Comparison of ENCODE assay signal across 9 cellular contexts in the genomic region with DNA sequence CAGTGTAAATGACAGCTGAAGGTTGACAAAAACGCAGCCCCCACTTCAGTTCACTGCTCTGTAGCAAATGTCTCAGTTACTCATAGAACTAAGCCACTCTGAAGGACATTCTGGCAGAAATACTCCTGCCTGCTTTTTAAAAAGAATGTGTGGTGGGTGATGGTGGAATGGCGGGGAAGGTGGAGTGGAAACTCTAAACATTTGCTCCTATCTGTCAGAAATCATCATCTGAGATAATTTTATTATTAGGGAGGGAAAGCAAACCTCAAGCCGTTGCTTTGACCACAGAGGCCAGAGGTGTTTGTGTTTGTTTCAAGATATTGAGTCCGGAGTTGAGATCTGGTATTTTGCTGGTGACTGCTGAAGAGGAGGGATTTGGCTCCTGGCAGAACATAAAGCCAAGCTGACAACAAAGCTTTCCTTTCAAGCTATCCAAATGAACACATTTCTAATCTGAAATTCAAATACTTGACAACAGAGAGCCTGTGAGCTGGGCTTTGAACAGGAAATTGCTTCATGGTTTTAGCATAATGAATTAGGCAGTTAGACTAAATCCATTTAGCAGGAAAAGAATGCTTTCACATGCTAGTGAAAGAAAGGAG.
DNase-seq lines count a peak whose midpoint lies in the region; ATAC-seq and TF ChIP-seq lines count a peak whose summit lies in the region.
"Had no signal": no experiment of that assay in that cellular context is flagged by ENCODE, and none has a peak within 500 bp of the region (broad histone marks: within the 10 kb centered on the region; RNA-seq: fewer than 3 reads in every experiment).

No MANE protein-coding gene starts in this region.

- DNase-seq in NCI-H748 (lab: John Stamatoyannopoulos, UW; ENCODE audit: unreplicated experiment): peak; percentile 59
- no peak for DNase-seq in NCI-H748 treated with DMSO at 0.1 percent for 48 hours (lab: John Stamatoyannopoulos, UW)
- DNase-seq in astrocyte of the spinal cord (ENCODE audit: low read depth, low spot score): peak; percentile 63
- peak; percentile 20 for DNase-seq in iPS-NIHi7 (ENCODE audit: extremely low spot score)
- no peak for DNase-seq in suprapubic skin (ENCODE audit: low spot score in 2 of 2)
- DNase-seq in Caco-2: no peak
- DNase-seq in Peyer's patch: no peak
- DNase-seq: activated naive CD8-positive, alpha-beta T cell treated with anti-CD3 and anti-CD28 coated beads, Interleukin-2, amount 10 ng/mL, durations not matched to agents 7 days and 5 days had no signal

- H3K36me3 ChIP-seq in suprapubic skin: no peaks in the 10 kb centered on the region
- no peaks in the 10 kb centered on the region for H3K36me3 ChIP-seq in Caco-2 (ENCODE audit: control insufficient read depth, insufficient read depth, low read length)
- H3K36me3 ChIP-seq in Peyer's patch: no peaks in the 10 kb centered on the region

- BruUV-seq in Caco-2 (replicated peaks; lab: Mats Ljungman, UMichigan): no TSS peak

- CTCF ChIA-PET in Caco-2 (lab: Charles Lee): interaction anchor here (0.7 to 0.8 kb wide), 2 partner anchors 324 to 1855 kb away, joined by 3 read pairs; no protein-coding TSS in a partner anchor

- H3K4me1 ChIP-seq in suprapubic skin (peaks cover 20% of the 10 kb centered on the region), Caco-2 (no peaks in the 10 kb centered on the region; the same call in 1 of the 2 replicates), Peyer's patch (no peaks in the 10 kb centered on the region)

- H3K4me3 ChIP-seq in astrocyte of the spinal cord (ENCODE audit: low read depth, low read length) (no peak overlapping the region), suprapubic skin (no peak overlapping the region), Caco-2 (ENCODE audit: low read depth, low read length) (no peak overlapping the region), Peyer's patch (no peak overlapping the region)

- 53% methylated on average over 4 of the region's 4 CpGs for WGBS in suprapubic skin

- H3K9me3 ChIP-seq in suprapubic skin (no peaks in the 10 kb centered on the region), Caco-2 (no peaks in the 10 kb centered on the region), Peyer's patch (no peaks in the 10 kb centered on the region)

- no peaks in the 10 kb centered on the region for H3K9me3 Mint-ChIP-seq in Caco-2 (ENCODE audit: unreplicated experiment)
- H3K9me3 Mint-ChIP-seq: activated naive CD8-positive, alpha-beta T cell treated with anti-CD3 and anti-CD28 coated beads, Interleukin-2, amount 10 ng/mL, durations not matched to agents 7 days and 5 days had no signal

- TF ChIP-seq POLR2A in suprapubic skin (IDR thresholded peaks at IDR 0.05): no peak
- no peak for TF ChIP-seq POLR2A in Peyer's patch (IDR thresholded peaks at IDR 0.05)

- H3K4me1 Mint-ChIP-seq in Caco-2 (ENCODE audit: low read depth, unreplicated experiment): peaks cover 9% of the 10 kb centered on the region
- H3K4me1 Mint-ChIP-seq: activated naive CD8-positive, alpha-beta T cell treated with anti-CD3 and anti-CD28 coated beads, Interleukin-2, amount 10 ng/mL, durations not matched to agents 7 days and 5 days had no signal

- POLR2A ChIA-PET in Caco-2 (lab: Charles Lee): no interaction called here

- H3K4me3 Mint-ChIP-seq in Caco-2 (ENCODE audit: unreplicated experiment): no peak overlapping the region
- H3K4me3 Mint-ChIP-seq: activated naive CD8-positive, alpha-beta T cell treated with anti-CD3 and anti-CD28 coated beads, Interleukin-2, amount 10 ng/mL, durations not matched to agents 7 days and 5 days had no signal

- no peak overlapping the region for H3K27ac Mint-ChIP-seq in Caco-2 (ENCODE audit: unreplicated experiment)
- H3K27ac Mint-ChIP-seq: activated naive CD8-positive, alpha-beta T cell treated with anti-CD3 and anti-CD28 coated beads, Interleukin-2, amount 10 ng/mL, durations not matched to agents 7 days and 5 days had no signal

- no peaks in the 10 kb centered on the region for H3K27me3 Mint-ChIP-seq in Caco-2 (ENCODE audit: insufficient read depth, unreplicated experiment)
- H3K27me3 Mint-ChIP-seq: activated naive CD8-positive, alpha-beta T cell treated with anti-CD3 and anti-CD28 coated beads, Interleukin-2, amount 10 ng/mL, durations not matched to agents 7 days and 5 days had no signal

- in situ Hi-C loops in astrocyte of the spinal cord (cut with HindIII; ENCODE audit: low sequenced_read_pairs): no loop called here

- H3K27me3 ChIP-seq in suprapubic skin (no peaks in the 10 kb centered on the region), Caco-2 (replicated peaks; ENCODE audit: control insufficient read depth, insufficient read depth, low read length) (no peaks in the 10 kb centered on the region), Peyer's patch (no peaks in the 10 kb centered on the region)

- no peak for ATAC-seq in HG03520 (IDR thresholded peaks at IDR 0.05; ENCODE audit: unreplicated experiment)

- no peak for TF ChIP-seq EP300 in suprapubic skin (IDR thresholded peaks at IDR 0.05)

- intact Hi-C loops in Caco-2 (cut with micrococcal nuclease; ENCODE audit: unreplicated experiment): no loop called here

- no peaks in the 10 kb centered on the region for H3K36me3 Mint-ChIP-seq in Caco-2 (ENCODE audit: insufficient read depth, unreplicated experiment)
- H3K36me3 Mint-ChIP-seq: activated naive CD8-positive, alpha-beta T cell treated with anti-CD3 and anti-CD28 coated beads, Interleukin-2, amount 10 ng/mL, durations not matched to agents 7 days and 5 days had no signal

- H3K27ac ChIP-seq in suprapubic skin: peak overlapping the region; percentile 42
- no peak overlapping the region for H3K27ac ChIP-seq in Peyer's patch

- TF ChIP-seq CTCF in astrocyte of the spinal cord (IDR thresholded peaks at IDR 0.05; ENCODE audit: low read depth, low read length): no peak
- no peak for TF ChIP-seq CTCF in suprapubic skin (IDR thresholded peaks at IDR 0.05)
- no peak for TF ChIP-seq CTCF in Caco-2 (IDR thresholded peaks at IDR 0.05; ENCODE audit: insufficient read depth in 1 of 2, low read depth in 1 of 2, low read length in 1 of 2, severe bottlenecking in 1 of 2, unreplicated experiment in 1 of 2)
- no peak for TF ChIP-seq CTCF in Peyer's patch (IDR thresholded peaks at IDR 0.05)

Comparison
In these comparisons a context has a peak if more than half of its experiments do, and no peak if none do; other contexts are left out.
1. DNase-seq: peak in NCI-H748 (single experiment), astrocyte of the spinal cord (single experiment) and iPS-NIHi7 (single experiment); none in NCI-H748 treated with DMSO at 0.1 percent for 48 hours (single experiment), suprapubic skin (0 of 2), Caco-2 (0 of 2) and Peyer's patch (0 of 3).